32 cellular contexts compared by ENCODE assay signal in the genomic region with DNA sequence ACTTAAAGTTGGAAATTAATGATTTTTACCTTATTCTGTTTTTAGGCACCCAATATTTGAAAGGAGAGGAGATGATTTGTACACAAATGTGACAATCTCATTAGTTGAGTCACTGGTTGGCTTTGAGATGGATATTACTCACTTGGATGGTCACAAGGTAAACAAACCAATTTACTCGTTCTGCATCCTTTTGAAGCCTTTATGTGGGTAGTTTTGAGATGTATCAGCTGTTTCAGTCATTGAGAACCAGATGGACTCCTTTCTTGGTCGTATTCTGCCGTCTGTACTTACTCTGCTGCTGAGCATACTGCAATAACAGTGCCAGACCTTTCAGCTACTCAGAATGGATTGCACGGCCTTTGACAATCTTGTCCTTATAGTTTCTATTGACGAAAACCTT. TPM values are rescaled to one million over a fixed set of nuclear protein-coding genes. Genes with fewer than 3 reads are reported as not detected.
DNase-seq lines count a peak whose midpoint lies in the region; ATAC-seq, FAIRE-seq and TF ChIP-seq lines count a peak whose summit lies in the region.
"Had no signal": no experiment of that assay in that cellular context is flagged by ENCODE, and none has a peak within 500 bp of the region (broad histone marks: within the 10 kb centered on the region; RNA-seq: fewer than 3 reads in every experiment).

No MANE protein-coding gene starts in this region.

- dilution Hi-C loops in endothelial cell of umbilical vein (cut with MboI; ENCODE audit: extremely low pct_ligation_motif_present, low sequenced_read_pairs): no loop called here

- H3K4me1 ChIP-seq in endothelial cell of umbilical vein (ENCODE audit: control insufficient read depth, extremely low read depth, insufficient read depth, low read length) (no peaks in the 10 kb centered on the region), left lung (no peaks in the 10 kb centered on the region)
- H3K4me1 ChIP-seq: breast epithelium, HAP-1, psoas muscle had no signal

- BruUV-seq in endothelial cell of umbilical vein (replicated peaks; lab: Mats Ljungman, UMichigan): no TSS peak

- intact Hi-C loops in endothelial cell of umbilical vein (cut with micrococcal nuclease): no loop called here
- intact Hi-C loops in left lung (cut with DNase I): no loop called here
- intact Hi-C loops in sciatic nerve (cut with DNase I): no loop called here

- H3K27me3 ChIP-seq in endothelial cell of umbilical vein (ENCODE audit: control insufficient read depth in 2 of 2, insufficient read depth in 2 of 2, low read length in 2 of 2) (no peaks in the 10 kb centered on the region), left lung (no peaks in the 10 kb centered on the region)
- H3K27me3 ChIP-seq: BLaER1 treated with 17β-estradiol and CSF1 and Interleukin-3, amounts not matched to agents 10 nM and 100 nM; breast epithelium; heart right ventricle; neutrophil; suprapubic skin had no signal

- TF ChIP-seq CTCF in endothelial cell of umbilical vein (IDR thresholded peaks at IDR 0.05; ENCODE audit: extremely low read depth in 1 of 2, insufficient read depth in 1 of 2, low read depth in 1 of 2, low read length in 2 of 2) (no peak), left lung (IDR thresholded peaks at IDR 0.05) (no peak)

- CTCF ChIA-PET in endothelial cell of umbilical vein (lab: Charles Lee): interaction anchor here (1.5 kb wide), 1 partner anchor 33 kb away, joined by 8 read pairs; no protein-coding TSS in a partner anchor

- no peak for DNase-seq in activated naive CD4-positive, alpha-beta T cell treated with anti-CD3 and anti-CD28 coated beads, Interleukin-2, amount 50 U/mL, for 72 hours (ENCODE audit: low spot score in 2 of 2)
- DNase-seq in activated naive CD4-positive, alpha-beta T cell treated with anti-CD3 and anti-CD28 coated beads, Interleukin-2, amount 50 U/mL, for 16 hours: no peak
- DNase-seq in RPMI7951 (ENCODE audit: low read depth) (peak; percentile 47), endothelial cell of umbilical vein (ENCODE audit: low read depth, low spot score) (no peak), NCI-H748 treated with DMSO at 0.1 percent for 48 hours (lab: John Stamatoyannopoulos, UW) (no peak), left lung (no peak), sciatic nerve (ENCODE audit: low spot score) (no peak)
- DNase-seq in stimulated activated effector memory CD8-positive, alpha-beta T cell treated with anti-CD3 and anti-CD28 coated beads, Interleukin-12 subunit alpha, Interleukin-12 subunit beta, amount 100 ng/mL, for 72 hours (ENCODE audit: low spot score in 2 of 2): peak in 1 of 2 donors; percentile 44
- DNase-seq: activated CD4-positive, alpha-beta T cell treated with anti-CD3 and anti-CD28 coated beads, Interleukin-2, amount 50 U/mL, for 1 hour; activated naive CD8-positive, alpha-beta T cell treated with anti-CD3 and anti-CD28 coated beads, Interleukin-2, amount 50 U/mL, for 24 hours; COR-L47; DND-41; heart right ventricle; left cardiac atrium; NCI-H1105; NCI-H2029 treated with DMSO at 0.1 percent for 48 hours; NCI-H226; NCI-H774; psoas muscle; stimulated activated CD4-positive, alpha-beta T cell treated with anti-CD3 and anti-CD28 coated beads, Interleukin-1b, Interleukin-23, amount 100 ng/mL, for 48 hours had no signal

- no peak overlapping the region for H3K27ac ChIP-seq in endothelial cell of umbilical vein (ENCODE audit: insufficient read depth, low read depth, low read length)
- H3K27ac ChIP-seq in left lung: no peak overlapping the region
- H3K27ac ChIP-seq: A549; BLaER1 treated with 17β-estradiol and CSF1 and Interleukin-3, amounts not matched to agents 10 nM and 100 nM; breast epithelium; coronary artery; heart right ventricle; neutrophil; psoas muscle; suprapubic skin had no signal

- no peak overlapping the region for H3K9ac ChIP-seq in endothelial cell of umbilical vein (replicated peaks; ENCODE audit: extremely low read depth, insufficient read depth, low read length)
- H3K9ac ChIP-seq: BLaER1 treated with 17β-estradiol and CSF1 and Interleukin-3, amounts not matched to agents 10 nM and 100 nM had no signal

- no peak overlapping the region for H2AFZ ChIP-seq in endothelial cell of umbilical vein (ENCODE audit: low read depth, low read length)

- H3K4me1 Mint-ChIP-seq in stimulated activated effector memory CD8-positive, alpha-beta T cell treated with anti-CD3 and anti-CD28 coated beads, Interleukin-12 subunit alpha, Interleukin-12 subunit beta, amount 100 ng/mL, for 72 hours: no peaks in the 10 kb centered on the region

- H3K36me3 Mint-ChIP-seq in activated naive CD4-positive, alpha-beta T cell treated with anti-CD3 and anti-CD28 coated beads, Interleukin-2, amount 50 U/mL, for 72 hours: peaks cover 4 to 5% of the 10 kb centered on the region in 2 donors
- H3K36me3 Mint-ChIP-seq in stimulated activated effector memory CD8-positive, alpha-beta T cell treated with anti-CD3 and anti-CD28 coated beads, Interleukin-12 subunit alpha, Interleukin-12 subunit beta, amount 100 ng/mL, for 72 hours: peaks cover 77% of the 10 kb centered on the region

- H3K36me3 ChIP-seq in endothelial cell of umbilical vein (ENCODE audit: control insufficient read depth in 2 of 2, extremely low read depth in 1 of 2, insufficient read depth in 2 of 2, low read length in 2 of 2) (peaks cover 25 to 31% of the 10 kb centered on the region in 2 experiments), left lung (peaks cover 0 to 77% of the 10 kb centered on the region in 2 donors)
- H3K36me3 ChIP-seq: breast epithelium had no signal

- FAIRE-seq in endothelial cell of umbilical vein (lab: Jason Lieb, UNC): peak; percentile 26
- FAIRE-seq: A549, GM12892 had no signal

- no peaks in the 10 kb centered on the region for H3K9me1 ChIP-seq in endothelial cell of umbilical vein (replicated peaks; ENCODE audit: control insufficient read depth, extremely low read depth, insufficient read depth, low read length)

- H3K4me2 ChIP-seq in endothelial cell of umbilical vein (ENCODE audit: insufficient read depth, low read length): no peak overlapping the region
- H3K4me2 ChIP-seq: A549; BLaER1 treated with 17β-estradiol and CSF1 and Interleukin-3, amounts not matched to agents 10 nM and 100 nM had no signal

- H4K20me1 ChIP-seq in endothelial cell of umbilical vein (replicated peaks; ENCODE audit: control insufficient read depth, extremely low read depth, insufficient read depth, low read length): no peaks in the 10 kb centered on the region

- peak; percentile 34 to 87 for ATAC-seq in activated naive CD4-positive, alpha-beta T cell treated with anti-CD3 and anti-CD28 coated beads, Interleukin-2, amount 50 U/mL, for 72 hours
- ATAC-seq in stimulated activated effector memory CD8-positive, alpha-beta T cell treated with anti-CD3 and anti-CD28 coated beads, Interleukin-12 subunit alpha, Interleukin-12 subunit beta, amount 100 ng/mL, for 72 hours: peak; percentile 74
- ATAC-seq in left lung: no peak
- no peak for ATAC-seq in sciatic nerve
- ATAC-seq: A549; activated naive CD8-positive, alpha-beta T cell treated with anti-CD3 and anti-CD28 coated beads, Interleukin-2, amount 50 U/mL, for 24 hours; heart right ventricle; left cardiac atrium; psoas muscle had no signal

- POLR2A ChIA-PET in endothelial cell of umbilical vein (lab: Charles Lee): no interaction called here

- TF ChIP-seq POLR2A in endothelial cell of umbilical vein (IDR thresholded peaks at IDR 0.05; ENCODE audit: low read depth, low read length): no peak

- H3K4me3 Mint-ChIP-seq in stimulated activated effector memory CD8-positive, alpha-beta T cell treated with anti-CD3 and anti-CD28 coated beads, Interleukin-12 subunit alpha, Interleukin-12 subunit beta, amount 100 ng/mL, for 72 hours: no peak overlapping the region
- H3K4me3 Mint-ChIP-seq: activated naive CD8-positive, alpha-beta T cell treated with anti-CD3 and anti-CD28 coated beads, Interleukin-2, amount 50 U/mL, for 24 hours; IgD-negative memory B cell had no signal

- no peaks in the 10 kb centered on the region for H3K79me2 ChIP-seq in endothelial cell of umbilical vein (ENCODE audit: control insufficient read depth, insufficient read depth, low read length)

- H3K9me3 ChIP-seq in endothelial cell of umbilical vein (replicated peaks; ENCODE audit: control insufficient read depth, insufficient read depth, low read length): no peaks in the 10 kb centered on the region
- H3K9me3 ChIP-seq in left lung: no peaks in the 10 kb centered on the region
- H3K9me3 ChIP-seq: A549; BLaER1 treated with 17β-estradiol and CSF1 and Interleukin-3, amounts not matched to agents 10 nM and 100 nM; breast epithelium; HAP-1; heart right ventricle; neutrophil; psoas muscle; suprapubic skin had no signal

- no peaks in the 10 kb centered on the region for H3K9me3 Mint-ChIP-seq in activated naive CD4-positive, alpha-beta T cell treated with anti-CD3 and anti-CD28 coated beads, Interleukin-2, amount 50 U/mL, for 72 hours
- H3K9me3 Mint-ChIP-seq in stimulated activated effector memory CD8-positive, alpha-beta T cell treated with anti-CD3 and anti-CD28 coated beads, Interleukin-12 subunit alpha, Interleukin-12 subunit beta, amount 100 ng/mL, for 72 hours: no peaks in the 10 kb centered on the region
- H3K9me3 Mint-ChIP-seq: activated naive CD8-positive, alpha-beta T cell treated with anti-CD3 and anti-CD28 coated beads, Interleukin-2, amount 50 U/mL, for 24 hours; IgD-negative memory B cell had no signal

- no peak overlapping the region for H3K4me3 ChIP-seq in endothelial cell of umbilical vein (replicated peaks in 1 of 3; ENCODE audit: insufficient read depth in 1 of 3, low read depth in 1 of 3, low read length in 3 of 3)
- H3K4me3 ChIP-seq in left lung: no peak overlapping the region
- H3K4me3 ChIP-seq: A549; BLaER1 treated with 17β-estradiol and CSF1 and Interleukin-3, amounts not matched to agents 10 nM and 100 nM; breast epithelium; coronary artery; HAP-1; heart right ventricle; psoas muscle; suprapubic skin had no signal

- peak overlapping the region in 1 of 2 donors; percentile 88 for H3K27ac Mint-ChIP-seq in activated naive CD4-positive, alpha-beta T cell treated with anti-CD3 and anti-CD28 coated beads, Interleukin-2, amount 50 U/mL, for 72 hours
- H3K27ac Mint-ChIP-seq in stimulated activated effector memory CD8-positive, alpha-beta T cell treated with anti-CD3 and anti-CD28 coated beads, Interleukin-12 subunit alpha, Interleukin-12 subunit beta, amount 100 ng/mL, for 72 hours: peak overlapping the region; percentile 18
- H3K27ac Mint-ChIP-seq: activated naive CD8-positive, alpha-beta T cell treated with anti-CD3 and anti-CD28 coated beads, Interleukin-2, amount 50 U/mL, for 24 hours had no signal

RNA-seq across cellular contexts. Expression of gene DNAJB11, which starts 13.3 kb away (rescaled TPM):
- total RNA-seq in activated naive CD4-positive, alpha-beta T cell treated with anti-CD3 and anti-CD28 coated beads, Interleukin-2, amount 50 U/mL, for 72 hours: 10 to 100 TPM; 30.3 to 44.8 TPM
- 80.0 and 94.7 TPM in 2 replicates for total RNA-seq in RPMI7951 (2014; rRNA removed; shearing (Covaris generic))
- total RNA-seq in endothelial cell of umbilical vein (87.6 and 100 TPM in 2 replicates), left lung (10 to 100 TPM; 46.8 to 78.3 TPM), sciatic nerve (33.3 TPM)
- 25.2 and 39.5 TPM in 2 replicates for polyA plus RNA-seq in endothelial cell of umbilical vein
- polyA plus RNA-seq in endothelial cell of umbilical vein (2011; cell fraction: cytosol; rRNA removed): 50.4 and 58.7 TPM in 2 replicates
- 71.8 and 113 TPM in 2 replicates for polyA plus RNA-seq in endothelial cell of umbilical vein (2011; cell fraction: nucleus; rRNA removed)
- 84.5 and 111 TPM in 2 replicates for polyA plus RNA-seq in endothelial cell of umbilical vein (2012)
- 21.9 and 24.8 TPM in 2 replicates for polyA minus RNA-seq in endothelial cell of umbilical vein
- 29.2 TPM for polyA minus RNA-seq in endothelial cell of umbilical vein (2011; cell fraction: cytosol; rRNA and poly(A)+ RNA removed)
- polyA minus RNA-seq in endothelial cell of umbilical vein (2011; cell fraction: nucleus; rRNA and poly(A)+ RNA removed): 47.8 and 87.5 TPM in 2 replicates

RNA-seq across cellular contexts. Expression of gene TBCCD1, which starts 16.7 kb away (rescaled TPM):
- 10 to 100 TPM; 10.0 to 14.8 TPM for total RNA-seq in activated naive CD4-positive, alpha-beta T cell treated with anti-CD3 and anti-CD28 coated beads, Interleukin-2, amount 50 U/mL, for 72 hours
- total RNA-seq in RPMI7951 (2014; rRNA removed; shearing (Covaris generic)): 18.1 and 22.6 TPM in 2 replicates
- total RNA-seq in endothelial cell of umbilical vein (16.5 and 18.6 TPM in 2 replicates), left lung (10 to 100 TPM; 11.6 to 12.1 TPM), sciatic nerve (12.9 TPM)
- polyA plus RNA-seq in endothelial cell of umbilical vein: 16.6 and 17.0 TPM in 2 replicates
- polyA plus RNA-seq in endothelial cell of umbilical vein (2011; cell fraction: cytosol; rRNA removed): 11.3 and 12.8 TPM in 2 replicates
- polyA plus RNA-seq in endothelial cell of umbilical vein (2011; cell fraction: nucleus; rRNA removed): 24.3 and 24.5 TPM in 2 replicates
- 10.4 and 15.7 TPM in 2 replicates for polyA plus RNA-seq in endothelial cell of umbilical vein (2012)
- 36.3 and 37.6 TPM in 2 replicates for polyA minus RNA-seq in endothelial cell of umbilical vein
- 11.5 TPM for polyA minus RNA-seq in endothelial cell of umbilical vein (2011; cell fraction: cytosol; rRNA and poly(A)+ RNA removed)
- polyA minus RNA-seq in endothelial cell of umbilical vein (2011; cell fraction: nucleus; rRNA and poly(A)+ RNA removed): 24.5 and 37.7 TPM in 2 replicates

RNA-seq across cellular contexts. Expression of gene AHSG, which starts 29.0 kb away (rescaled TPM):
- total RNA-seq in activated naive CD4-positive, alpha-beta T cell treated with anti-CD3 and anti-CD28 coated beads, Interleukin-2, amount 50 U/mL, for 72 hours: under 1 TPM in 1 of 2 donors, not detected in 1; 0.25 TPM
- not detected in 2 replicates for total RNA-seq in RPMI7951 (2014; rRNA removed; shearing (Covaris generic))
- not detected in 2 replicates for total RNA-seq in endothelial cell of umbilical vein
- not detected in 2 replicates for polyA plus RNA-seq in endothelial cell of umbilical vein
- not detected in 2 replicates for polyA plus RNA-seq in endothelial cell of umbilical vein (2011; cell fraction: cytosol; rRNA removed)
- polyA plus RNA-seq in endothelial cell of umbilical vein (2011; cell fraction: nucleus; rRNA removed): 0.27 TPM in 1 of 2 replicates, not detected in the other
- 0.22 and 0.25 TPM in 2 replicates for polyA plus RNA-seq in endothelial cell of umbilical vein (2012)
- 0.93 TPM in 1 of 2 replicates, not detected in the other for polyA minus RNA-seq in endothelial cell of umbilical vein
- not detected for polyA minus RNA-seq in endothelial cell of umbilical vein (2011; cell fraction: cytosol; rRNA and poly(A)+ RNA removed)
- polyA minus RNA-seq in endothelial cell of umbilical vein (2011; cell fraction: nucleus; rRNA and poly(A)+ RNA removed): not detected in 2 replicates
- total RNA-seq in left lung: not detected
- total RNA-seq in sciatic nerve: not detected
- total RNA-seq: breast epithelium, fibroblast of villous mesenchyme, heart right ventricle, psoas muscle, ureter had no signal
- polyA plus RNA-seq: heart right ventricle, IgD-negative memory B cell, psoas muscle had no signal

RNA-seq across cellular contexts. Expression of gene CRYGS, which starts 39.6 kb away (rescaled TPM):
- 1 to 10 TPM; 3.1 to 3.9 TPM for total RNA-seq in activated naive CD4-positive, alpha-beta T cell treated with anti-CD3 and anti-CD28 coated beads, Interleukin-2, amount 50 U/mL, for 72 hours
- 0.49 and 1.1 TPM in 2 replicates for total RNA-seq in RPMI7951 (2014; rRNA removed; shearing (Covaris generic))
- total RNA-seq in endothelial cell of umbilical vein (3.8 and 5.0 TPM in 2 replicates), left lung (1 to 10 TPM; 1.8 to 3.7 TPM), sciatic nerve (4.5 TPM)
- polyA plus RNA-seq in endothelial cell of umbilical vein: 5.0 and 7.6 TPM in 2 replicates
- 0.76 and 1.6 TPM in 2 replicates for polyA plus RNA-seq in endothelial cell of umbilical vein (2011; cell fraction: cytosol; rRNA removed)
- 34.1 and 34.4 TPM in 2 replicates for polyA plus RNA-seq in endothelial cell of umbilical vein (2011; cell fraction: nucleus; rRNA removed)
- polyA plus RNA-seq in endothelial cell of umbilical vein (2012): 2.7 and 3.2 TPM in 2 replicates
- 1.6 and 2.8 TPM in 2 replicates for polyA minus RNA-seq in endothelial cell of umbilical vein
- polyA minus RNA-seq in endothelial cell of umbilical vein (2011; cell fraction: cytosol; rRNA and poly(A)+ RNA removed): not detected
- polyA minus RNA-seq in endothelial cell of umbilical vein (2011; cell fraction: nucleus; rRNA and poly(A)+ RNA removed): 6.2 and 6.5 TPM in 2 replicates
- polyA plus RNA-seq: IgD-negative memory B cell had no signal

RNA-seq across cellular contexts. Expression of gene FETUB, which starts 56.4 kb away (rescaled TPM):
- not detected for total RNA-seq in activated naive CD4-positive, alpha-beta T cell treated with anti-CD3 and anti-CD28 coated beads, Interleukin-2, amount 50 U/mL, for 72 hours
- not detected in 2 replicates for total RNA-seq in RPMI7951 (2014; rRNA removed; shearing (Covaris generic))
- total RNA-seq in endothelial cell of umbilical vein: not detected in 2 replicates
- polyA plus RNA-seq in endothelial cell of umbilical vein: not detected in 2 replicates
- polyA plus RNA-seq in endothelial cell of umbilical vein (2011; cell fraction: cytosol; rRNA removed): not detected in 2 replicates
- polyA plus RNA-seq in endothelial cell of umbilical vein (2011; cell fraction: nucleus; rRNA removed): not detected in 2 replicates
- polyA plus RNA-seq in endothelial cell of umbilical vein (2012): not detected in 2 replicates
- not detected in 2 replicates for polyA minus RNA-seq in endothelial cell of umbilical vein
- not detected for polyA minus RNA-seq in endothelial cell of umbilical vein (2011; cell fraction: cytosol; rRNA and poly(A)+ RNA removed)
- polyA minus RNA-seq in endothelial cell of umbilical vein (2011; cell fraction: nucleus; rRNA and poly(A)+ RNA removed): not detected in 2 replicates
- total RNA-seq in left lung: not detected
- total RNA-seq in sciatic nerve: not detected
- total RNA-seq: breast epithelium, fibroblast of villous mesenchyme, left cardiac atrium, psoas muscle, skeletal muscle tissue, ureter had no signal
- polyA plus RNA-seq: heart right ventricle, IgD-negative memory B cell, psoas muscle had no signal

Comparison
In these comparisons a context has a peak if more than half of its experiments do, and no peak if none do; other contexts are left out.
1. ATAC-seq: peak in activated naive CD4-positive, alpha-beta T cell treated with anti-CD3 and anti-CD28 coated beads, Interleukin-2, amount 50 U/mL, for 72 hours (2 of 2) and stimulated activated effector memory CD8-positive, alpha-beta T cell treated with anti-CD3 and anti-CD28 coated beads, Interleukin-12 subunit alpha, Interleukin-12 subunit beta, amount 100 ng/mL, for 72 hours (single experiment); none in left lung (single experiment) and sciatic nerve (single experiment).